ENCODE assay signal across 13 cellular contexts in the genomic region with DNA sequence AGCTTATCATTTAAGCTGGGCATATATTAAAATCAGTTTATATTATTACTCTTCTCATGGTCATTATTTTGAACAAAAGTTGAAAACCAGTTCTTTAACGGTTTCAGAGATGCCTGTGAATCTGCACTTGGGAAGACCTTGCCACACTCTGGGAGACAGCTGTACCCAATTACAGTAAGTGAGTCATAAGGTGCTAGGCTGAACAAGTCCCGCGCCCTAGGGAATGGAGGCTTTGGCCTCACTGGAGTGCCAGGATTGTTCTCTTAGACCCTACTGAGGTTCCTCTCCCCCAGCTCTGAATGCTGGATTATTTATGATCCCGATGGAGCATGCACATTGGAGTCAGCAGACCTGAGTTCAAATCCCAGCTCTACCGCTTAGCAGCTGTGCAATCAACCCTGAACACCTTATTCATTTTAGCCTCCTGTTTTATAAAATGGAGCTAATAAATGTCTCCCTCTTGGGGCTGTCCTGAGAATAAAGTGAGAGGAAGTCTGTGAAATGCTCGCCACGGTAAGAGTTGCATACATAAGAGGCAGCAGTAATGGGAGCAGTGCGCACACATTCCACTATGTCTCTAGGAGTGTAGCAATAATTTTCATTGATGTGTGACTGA.
DNase-seq lines count a peak whose midpoint lies in the region; ATAC-seq and TF ChIP-seq lines count a peak whose summit lies in the region.
"Had no signal": no experiment of that assay in that cellular context is flagged by ENCODE, and none has a peak within 500 bp of the region (broad histone marks: within the 10 kb centered on the region; RNA-seq: fewer than 3 reads in every experiment).

No MANE protein-coding gene starts in this region.

- H2AFZ ChIP-seq in OCI-LY1 (ENCODE audit: low read length), result no peak overlapping the region

- H3K4me1 ChIP-seq in cardiac muscle cell (ENCODE audit: low read depth) (no peaks in the 10 kb centered on the region), OCI-LY1 (ENCODE audit: insufficient read depth, low read length, severe bottlenecking) (no peaks in the 10 kb centered on the region), thoracic aorta (ENCODE audit: control insufficient read depth in 1 of 2, low read depth in 2 of 2) (peaks cover 15 to 34% of the 10 kb centered on the region in 2 donors)

- no peaks in the 10 kb centered on the region for H3K9me2 ChIP-seq in OCI-LY1 (ENCODE audit: low read depth, low read length)

- H3K27ac ChIP-seq in cardiac muscle cell (no peak overlapping the region), OCI-LY1 (ENCODE audit: low read depth, low read length, poor library complexity, severe bottlenecking) (no peak overlapping the region), thoracic aorta (peak overlapping the region; percentile 62 to 68)
- H3K27ac ChIP-seq: epithelial cell of prostate had no signal

- peak; percentile 26 for TF ChIP-seq CTCF in cardiac muscle cell (IDR thresholded peaks at IDR 0.05; ENCODE audit: low read depth, low read length)
- peak; percentile 35 for TF ChIP-seq CTCF in OCI-LY1 (IDR thresholded peaks at IDR 0.05; ENCODE audit: low read length)
- TF ChIP-seq CTCF in epithelial cell of esophagus (IDR thresholded peaks at IDR 0.05; ENCODE audit: insufficient read depth, low read depth, low read length, missing control alignments), result peak; percentile 3
- no peak for TF ChIP-seq CTCF in thoracic aorta (IDR thresholded peaks at IDR 0.05)

- H3K4me2 ChIP-seq in OCI-LY1 (ENCODE audit: low read length), result no peak overlapping the region

- peaks cover 42% of the 10 kb centered on the region for H3K27me3 ChIP-seq in cardiac muscle cell
- H3K27me3 ChIP-seq in OCI-LY1 (ENCODE audit: insufficient read depth, low read length), result no peaks in the 10 kb centered on the region
- H3K27me3 ChIP-seq in thoracic aorta (replicated peaks; ENCODE audit: insufficient read depth), result no peaks in the 10 kb centered on the region

- no peaks in the 10 kb centered on the region for H4K20me1 ChIP-seq in OCI-LY1 (ENCODE audit: insufficient read depth, low read length)

- no peaks in the 10 kb centered on the region for H3K36me3 ChIP-seq in cardiac muscle cell
- no peaks in the 10 kb centered on the region for H3K36me3 ChIP-seq in OCI-LY1 (ENCODE audit: insufficient read depth, low read length)
- H3K36me3 ChIP-seq in thoracic aorta, result no peaks in the 10 kb centered on the region

- H3K9ac ChIP-seq in OCI-LY1 (ENCODE audit: low read length), result no peak overlapping the region

- H3K79me2 ChIP-seq in OCI-LY1 (ENCODE audit: insufficient read depth, low read length), result no peaks in the 10 kb centered on the region

- DNase-seq in cardiac muscle cell (ENCODE audit: low read depth in 1 of 2, low spot score in 1 of 2) (no peak), cardiac septum (ENCODE audit: low spot score) (no peak), epithelial cell of esophagus (ENCODE audit: low read depth) (peak; percentile 54), thoracic aorta (ENCODE audit: low spot score) (no peak), NCI-H526 treated with DMSO at 0.1 percent for 48 hours (lab: John Stamatoyannopoulos, UW) (no peak)
- no peak for DNase-seq in stimulated activated CD4-positive, alpha-beta T cell treated with anti-CD3 and anti-CD28 coated beads, Interleukin-12 subunit alpha, Interleukin-12 subunit beta, amount 100 ng/mL, for 4 hours
- DNase-seq: activated gamma-delta T cell, Calu3, NCI-H1105, T1000 had no signal

- no peak overlapping the region for H3K4me3 ChIP-seq in cardiac muscle cell
- no peak overlapping the region for H3K4me3 ChIP-seq in OCI-LY1 (ENCODE audit: low read depth, low read length, poor library complexity, severe bottlenecking)
- no peak overlapping the region for H3K4me3 ChIP-seq in epithelial cell of esophagus (ENCODE audit: low read length)
- no peak overlapping the region for H3K4me3 ChIP-seq in thoracic aorta

- H3K9me3 ChIP-seq in cardiac muscle cell (ENCODE audit: low read depth), result no peaks in the 10 kb centered on the region
- H3K9me3 ChIP-seq in OCI-LY1 (ENCODE audit: low read length), result no peaks in the 10 kb centered on the region
- H3K9me3 ChIP-seq in thoracic aorta, result no peaks in the 10 kb centered on the region

- H3F3A ChIP-seq in OCI-LY1 (ENCODE audit: insufficient read depth, low read length), result no peaks in the 10 kb centered on the region

- intact Hi-C loops in cardiac septum (cut with DNase I), result no loop called here

- ATAC-seq in thoracic aorta (ENCODE audit: insufficient number of reproducible peaks, low FRiP score, low read depth) (no peak), HG02588 (IDR thresholded peaks at IDR 0.05; ENCODE audit: unreplicated experiment) (no peak)

Comparison
In these comparisons a context has a peak if more than half of its experiments do, and no peak if none do; other contexts are left out.
1. H3K27ac ChIP-seq: peak in thoracic aorta (2 of 2); none in cardiac muscle cell (single experiment) and OCI-LY1 (single experiment).